ENCODE assay signal across 19 cellular contexts in genomic region chr11:66242085-66242765, GRCh38. TPM values are rescaled to one million over a fixed set of nuclear protein-coding genes. Genes with fewer than 3 reads are reported as not detected.
DNase-seq lines count a peak whose midpoint lies in the region; ATAC-seq lines count a peak whose summit lies in the region.
"Had no signal": no experiment of that assay in that cellular context is flagged by ENCODE, and none has a peak within 500 bp of the region (broad histone marks: within the 10 kb centered on the region; RNA-seq: fewer than 3 reads in every experiment).

No MANE protein-coding gene starts in this region.

- peak overlapping the region; percentile 79 for H3K4me2 ChIP-seq in BLaER1
- H3K4me2 ChIP-seq: PC-9 had no signal

- POLR2A ChIA-PET in naive thymus-derived CD4-positive, alpha-beta T cell (lab: Charles Lee): interaction anchor here (1.3 kb wide), 1 partner anchor 17 kb away, joined by 3 read pairs; no protein-coding TSS in a partner anchor

- H3K4me3 Mint-ChIP-seq in activated naive CD8-positive, alpha-beta T cell treated with anti-CD3 and anti-CD28 coated beads for 36 hours: no peak overlapping the region
- H3K4me3 Mint-ChIP-seq in naive thymus-derived CD4-positive, alpha-beta T cell: peak overlapping the region in 1 of 10 donors; percentile 31

- H3K9me3 Mint-ChIP-seq in activated naive CD8-positive, alpha-beta T cell treated with anti-CD3 and anti-CD28 coated beads for 36 hours: no peaks in the 10 kb centered on the region
- H3K9me3 Mint-ChIP-seq in naive thymus-derived CD4-positive, alpha-beta T cell: peaks cover 0 to 1% (median 0%) of the 10 kb centered on the region in 11 donors

- no peak for ATAC-seq in naive thymus-derived CD4-positive, alpha-beta T cell
- ATAC-seq: gastroesophageal sphincter, left colon had no signal

- H3K9ac ChIP-seq in BLaER1: peak overlapping the region; percentile 77

- intact Hi-C loops in naive thymus-derived CD4-positive, alpha-beta T cell (cut with micrococcal nuclease): no loop called here

- CTCF ChIA-PET in naive thymus-derived CD4-positive, alpha-beta T cell (lab: Charles Lee): interaction anchor here (0.6 kb wide), 1 partner anchor 1125 kb away, joined by 3 read pairs; the partner anchor contains the start of gene ZNHIT2

- no peaks in the 10 kb centered on the region for H3K27me3 Mint-ChIP-seq in activated naive CD8-positive, alpha-beta T cell treated with anti-CD3 and anti-CD28 coated beads for 36 hours
- H3K27me3 Mint-ChIP-seq in naive thymus-derived CD4-positive, alpha-beta T cell: no peaks in the 10 kb centered on the region

- H3K4me1 ChIP-seq in BLaER1 (peaks cover 82% of the 10 kb centered on the region), SJCRH30 (no peaks in the 10 kb centered on the region)
- no peaks in the 10 kb centered on the region for H3K4me1 ChIP-seq in naive thymus-derived CD4-positive, alpha-beta T cell (ENCODE audit: control insufficient read depth in 2 of 2, insufficient read depth in 2 of 2, low read length in 2 of 2)
- H3K4me1 ChIP-seq: gastroesophageal sphincter, sigmoid colon had no signal

- no peaks in the 10 kb centered on the region for H4K20me1 ChIP-seq in BLaER1

- peaks cover 30% of the 10 kb centered on the region for H3K36me3 ChIP-seq in BLaER1
- H3K36me3 ChIP-seq in naive thymus-derived CD4-positive, alpha-beta T cell (ENCODE audit: control insufficient read depth in 2 of 3, insufficient read depth in 3 of 3, low read length in 3 of 3): peaks cover 11 to 93% (median 36%) of the 10 kb centered on the region in 3 experiments
- H3K36me3 ChIP-seq in SJCRH30: no peaks in the 10 kb centered on the region

- peak; percentile 79 for DNase-seq in Jurkat, Clone E6-1 (ENCODE audit: low read depth, low spot score)
- DNase-seq in activated naive CD8-positive, alpha-beta T cell treated with anti-CD3 and anti-CD28 coated beads for 36 hours: no peak
- no peak for DNase-seq in naive thymus-derived CD4-positive, alpha-beta T cell
- DNase-seq in DMS114 treated with DMSO at 0.1 percent for 48 hours (lab: John Stamatoyannopoulos, UW; ENCODE audit: unreplicated experiment): no peak
- no peak for DNase-seq in EL
- DNase-seq in SJCRH30: no peak
- DNase-seq in NCI-H187 (lab: John Stamatoyannopoulos, UW): no peak
- DNase-seq: activated CD4-positive, alpha-beta T cell treated with anti-CD3 and anti-CD28 coated beads for 48 hours; activated T-cell treated with anti-CD3 and anti-CD28 coated beads, Interleukin-2, amount 50 U/mL, for 48 hours; IMR-90; left colon; NCI-H69; occipital lobe; PC-9; sigmoid colon had no signal

- H3K27ac ChIP-seq in BLaER1 (peak overlapping the region; percentile 93), SJCRH30 (no peak overlapping the region)
- peak overlapping the region; percentile 41 for H3K27ac ChIP-seq in naive thymus-derived CD4-positive, alpha-beta T cell (ENCODE audit: low read depth, low read length)
- H3K27ac ChIP-seq: gastroesophageal sphincter, PC-9, sigmoid colon, SK-N-MC had no signal

- H3K4me3 ChIP-seq in BLaER1: peak overlapping the region; percentile 42
- H3K4me3 ChIP-seq in Jurkat, Clone E6-1 (ENCODE audit: low read length): peak overlapping the region; percentile 15
- H3K4me3 ChIP-seq in naive thymus-derived CD4-positive, alpha-beta T cell (ENCODE audit: low read length): no peak overlapping the region
- H3K4me3 ChIP-seq in SJCRH30: no peak overlapping the region
- H3K4me3 ChIP-seq: gastroesophageal sphincter, PC-9, sigmoid colon, SK-N-MC had no signal

- H3K27me3 ChIP-seq in BLaER1: no peaks in the 10 kb centered on the region
- H3K27me3 ChIP-seq in naive thymus-derived CD4-positive, alpha-beta T cell (ENCODE audit: control insufficient read depth in 2 of 2, insufficient read depth in 2 of 2, low read length in 2 of 2): no peaks in the 10 kb centered on the region
- H3K27me3 ChIP-seq in SJCRH30: no peaks in the 10 kb centered on the region
- H3K27me3 ChIP-seq: gastroesophageal sphincter, sigmoid colon had no signal

- no peaks in the 10 kb centered on the region for H3K36me3 Mint-ChIP-seq in activated naive CD8-positive, alpha-beta T cell treated with anti-CD3 and anti-CD28 coated beads for 36 hours
- H3K36me3 Mint-ChIP-seq in naive thymus-derived CD4-positive, alpha-beta T cell: peaks cover 0 to 31% (median 8%) of the 10 kb centered on the region in 5 donors

- H3K9me3 ChIP-seq in BLaER1 (no peaks in the 10 kb centered on the region), SJCRH30 (replicated peaks) (no peaks in the 10 kb centered on the region)
- H3K9me3 ChIP-seq in naive thymus-derived CD4-positive, alpha-beta T cell (ENCODE audit: control insufficient read depth in 2 of 3, low read length in 3 of 3): no peaks in the 10 kb centered on the region
- H3K9me3 ChIP-seq: gastroesophageal sphincter, sigmoid colon had no signal

- H3K27ac Mint-ChIP-seq in activated naive CD8-positive, alpha-beta T cell treated with anti-CD3 and anti-CD28 coated beads for 36 hours: peak overlapping the region; percentile 21
- H3K27ac Mint-ChIP-seq in naive thymus-derived CD4-positive, alpha-beta T cell: peak overlapping the region in 6 of 9 donors; percentile 48 to 78 (median 64)

- peaks cover 4% of the 10 kb centered on the region for H3K4me1 Mint-ChIP-seq in activated naive CD8-positive, alpha-beta T cell treated with anti-CD3 and anti-CD28 coated beads for 36 hours
- peaks cover 0 to 18% (median 5%) of the 10 kb centered on the region in 7 donors for H3K4me1 Mint-ChIP-seq in naive thymus-derived CD4-positive, alpha-beta T cell

RNA-seq across cellular contexts. Expression of gene KLC2, which starts 15.3 kb away (rescaled TPM):
- polyA plus RNA-seq in Jurkat, Clone E6-1 (2012; ENCODE audit: insufficient read depth, insufficient read length): 26.7 TPM
- 10 to 100 TPM; 39.4 to 40.2 TPM for total RNA-seq in activated naive CD8-positive, alpha-beta T cell treated with anti-CD3 and anti-CD28 coated beads for 36 hours
- total RNA-seq in naive thymus-derived CD4-positive, alpha-beta T cell: 10 to 100 TPM; 26.7 to 53.6 (median 41.5) TPM
- 1 to 10 TPM; 5.5 to 7.6 TPM for polyA plus RNA-seq in naive thymus-derived CD4-positive, alpha-beta T cell
- total RNA-seq in SJCRH30 (2014; rRNA removed; shearing (Covaris generic)): 6.8 and 9.0 TPM in 2 replicates

RNA-seq across cellular contexts. Expression of gene RAB1B, which starts 26.2 kb away (rescaled TPM):
- 150 TPM for polyA plus RNA-seq in Jurkat, Clone E6-1 (2012; ENCODE audit: insufficient read depth, insufficient read length)
- 100 to 1,000 TPM in 1 of 2 experiments, 10 to 100 TPM in 1; 97.6 to 102 TPM for total RNA-seq in activated naive CD8-positive, alpha-beta T cell treated with anti-CD3 and anti-CD28 coated beads for 36 hours
- total RNA-seq in naive thymus-derived CD4-positive, alpha-beta T cell: 100 to 1,000 TPM in 1 of 5 experiments, 10 to 100 TPM in 4; 60.6 to 151 (median 70.7) TPM
- 10 to 100 TPM; 11.3 to 13.5 TPM for polyA plus RNA-seq in naive thymus-derived CD4-positive, alpha-beta T cell
- 82.0 and 83.2 TPM in 2 replicates for total RNA-seq in SJCRH30 (2014; rRNA removed; shearing (Covaris generic))

RNA-seq across cellular contexts. Expression of gene CNIH2, which starts 35.8 kb away (rescaled TPM):
- 19.7 TPM for polyA plus RNA-seq in Jurkat, Clone E6-1 (2012; ENCODE audit: insufficient read depth, insufficient read length)
- 1 to 10 TPM; 1.9 to 2.2 TPM for total RNA-seq in activated naive CD8-positive, alpha-beta T cell treated with anti-CD3 and anti-CD28 coated beads for 36 hours
- 10 to 100 TPM in 1 of 5 experiments, 1 to 10 TPM in 4; 1.3 to 12.3 (median 2.9) TPM for total RNA-seq in naive thymus-derived CD4-positive, alpha-beta T cell
- not detected for polyA plus RNA-seq in naive thymus-derived CD4-positive, alpha-beta T cell
- 4.5 and 5.8 TPM in 2 replicates for total RNA-seq in SJCRH30 (2014; rRNA removed; shearing (Covaris generic))
- total RNA-seq: bronchial epithelial cell had no signal

RNA-seq across cellular contexts. Expression of gene YIF1A, which starts 46.7 kb away (rescaled TPM):
- polyA plus RNA-seq in Jurkat, Clone E6-1 (2012; ENCODE audit: insufficient read depth, insufficient read length): 107 TPM
- 10 to 100 TPM; 64.1 to 72.4 TPM for total RNA-seq in activated naive CD8-positive, alpha-beta T cell treated with anti-CD3 and anti-CD28 coated beads for 36 hours
- total RNA-seq in naive thymus-derived CD4-positive, alpha-beta T cell: 10 to 100 TPM; 25.0 to 66.2 (median 33.3) TPM
- polyA plus RNA-seq in naive thymus-derived CD4-positive, alpha-beta T cell: 10 to 100 TPM; 49.3 to 49.5 TPM
- total RNA-seq in SJCRH30 (2014; rRNA removed; shearing (Covaris generic)): 43.6 and 44.9 TPM in 2 replicates

RNA-seq across cellular contexts. Expression of gene TMEM151A, which starts 49.5 kb away (rescaled TPM):
- 4.5 TPM for polyA plus RNA-seq in Jurkat, Clone E6-1 (2012; ENCODE audit: insufficient read depth, insufficient read length)
- not detected for total RNA-seq in activated naive CD8-positive, alpha-beta T cell treated with anti-CD3 and anti-CD28 coated beads for 36 hours
- under 1 TPM in 2 of 5 experiments, not detected in 3; 0.11 to 0.29 TPM for total RNA-seq in naive thymus-derived CD4-positive, alpha-beta T cell
- polyA plus RNA-seq in naive thymus-derived CD4-positive, alpha-beta T cell: not detected
- not detected in 2 replicates for total RNA-seq in SJCRH30 (2014; rRNA removed; shearing (Covaris generic))
- total RNA-seq: bronchial epithelial cell, IMR-90 had no signal

Comparison
In these comparisons a context has a peak if more than half of its experiments do, and no peak if none do; other contexts are left out.
1. H3K4me3 ChIP-seq: peak in BLaER1 (single experiment) and Jurkat, Clone E6-1 (single experiment); none in naive thymus-derived CD4-positive, alpha-beta T cell (single experiment) and SJCRH30 (single experiment).